ENCODE assay signal across 13 cellular contexts in the genomic region with DNA sequence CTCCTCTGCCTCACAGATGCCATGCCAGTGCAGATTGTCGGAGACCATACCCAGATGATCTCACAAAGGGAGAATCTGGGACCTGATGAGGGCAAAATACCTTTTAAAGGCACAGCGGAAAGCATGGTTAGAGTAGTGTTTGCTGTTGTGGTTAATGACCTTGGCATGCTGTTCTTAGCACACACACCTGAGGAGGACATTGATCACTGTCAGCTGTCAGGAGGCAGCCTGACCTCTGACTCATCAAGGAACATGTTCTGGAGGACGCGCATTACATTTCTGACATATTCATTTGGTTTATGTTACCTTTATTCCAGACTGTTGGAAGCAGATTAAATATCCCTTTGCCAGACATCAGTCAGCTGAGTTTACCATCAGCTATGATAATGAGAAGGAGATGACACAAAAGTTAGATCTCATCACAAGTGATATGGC. TPM values are rescaled to one million over a fixed set of nuclear protein-coding genes. Genes with fewer than 3 reads are reported as not detected.
DNase-seq lines count a peak whose midpoint lies in the region; TF ChIP-seq lines count a peak whose summit lies in the region.
"Had no signal": no experiment of that assay in that cellular context is flagged by ENCODE, and none has a peak within 500 bp of the region (broad histone marks: within the 10 kb centered on the region; RNA-seq: fewer than 3 reads in every experiment).

No MANE protein-coding gene starts in this region.

- H3K36me3 ChIP-seq in mammary epithelial cell (ENCODE audit: insufficient read depth, low read length) (peaks cover 27% of the 10 kb centered on the region), adrenal gland (replicated peaks in 1 of 2) (no peaks in the 10 kb centered on the region)
- H3K36me3 ChIP-seq in effector memory CD4-positive, alpha-beta T cell (ENCODE audit: control insufficient read depth, insufficient read depth, low read length): no peaks in the 10 kb centered on the region

- dilution Hi-C loops in mammary epithelial cell (cut with HindIII; ENCODE audit: low sequenced_read_pairs): loop anchor here (5.0 kb wide), 1 partner anchor 98 kb away; no protein-coding TSS in a partner anchor

- intact Hi-C loops in mammary epithelial cell (cut with micrococcal nuclease): no loop called here
- intact Hi-C loops in adrenal gland (cut with DNase I): no loop called here

- H3K4me3 ChIP-seq in mammary epithelial cell (replicated peaks in 1 of 3; ENCODE audit: insufficient read depth in 1 of 3, low read depth in 2 of 3, low read length in 3 of 3): no peak overlapping the region
- H3K4me3 ChIP-seq in effector memory CD4-positive, alpha-beta T cell (ENCODE audit: insufficient read depth, low read depth, low read length, poor library complexity, severe bottlenecking): no peak overlapping the region
- no peak overlapping the region for H3K4me3 ChIP-seq in adrenal gland
- H3K4me3 ChIP-seq: coronary artery had no signal

- H3K4me2 ChIP-seq in mammary epithelial cell (ENCODE audit: insufficient read depth, low read depth, low read length): no peak overlapping the region

- no peak overlapping the region for H3K27ac Mint-ChIP-seq in activated CD4-positive, alpha-beta T cell treated with anti-CD3 and anti-CD28 coated beads, Interleukin-2, amount 10 ng/mL, durations not matched to agents 7 days and 5 days
- H3K27ac Mint-ChIP-seq: B cell had no signal

- no peaks in the 10 kb centered on the region for H3K79me2 ChIP-seq in mammary epithelial cell (ENCODE audit: insufficient read depth, low read length)

- peaks cover 33% of the 10 kb centered on the region for H3K4me1 Mint-ChIP-seq in activated CD4-positive, alpha-beta T cell treated with anti-CD3 and anti-CD28 coated beads, Interleukin-2, amount 10 ng/mL, durations not matched to agents 7 days and 5 days

- no peak overlapping the region for H2AFZ ChIP-seq in mammary epithelial cell (ENCODE audit: low read depth, low read length)

- peak; percentile 52 for DNase-seq in Daoy (ENCODE audit: low read depth)
- peak; percentile 96 for DNase-seq in NCI-H2029 treated with DMSO at 0.1 percent for 48 hours (lab: John Stamatoyannopoulos, UW)
- DNase-seq in mammary epithelial cell: peak; percentile 83
- peak; percentile 68 for DNase-seq in myocyte (ENCODE audit: low read depth)
- no peak for DNase-seq in T-helper 2 cell
- DNase-seq in effector memory CD4-positive, alpha-beta T cell: no peak
- no peak for DNase-seq in activated CD4-positive, alpha-beta T cell treated with anti-CD3 and anti-CD28 coated beads, Interleukin-2, amount 10 ng/mL, durations not matched to agents 7 days and 5 days
- DNase-seq in adrenal gland: no peak
- DNase-seq: NCI-H524 treated with DMSO at 0.1 percent for 48 hours; SHP77; stimulated activated naive CD4-positive, alpha-beta T cell treated with Interleukin-2 at 50 U/mL for 16 hours had no signal

- H3K27ac ChIP-seq in mammary epithelial cell (ENCODE audit: insufficient read depth, low read depth, low read length) (no peak overlapping the region), adrenal gland (no peak overlapping the region)
- no peak overlapping the region for H3K27ac ChIP-seq in effector memory CD4-positive, alpha-beta T cell (ENCODE audit: insufficient read depth, low read length, poor library complexity, severe bottlenecking)
- H3K27ac ChIP-seq: coronary artery had no signal

- no peaks in the 10 kb centered on the region for H3K9me3 Mint-ChIP-seq in activated CD4-positive, alpha-beta T cell treated with anti-CD3 and anti-CD28 coated beads, Interleukin-2, amount 10 ng/mL, durations not matched to agents 7 days and 5 days

- H3K4me3 Mint-ChIP-seq in activated CD4-positive, alpha-beta T cell treated with anti-CD3 and anti-CD28 coated beads, Interleukin-2, amount 10 ng/mL, durations not matched to agents 7 days and 5 days: no peak overlapping the region
- H3K4me3 Mint-ChIP-seq: B cell had no signal

- no peaks in the 10 kb centered on the region for H4K20me1 ChIP-seq in mammary epithelial cell (ENCODE audit: insufficient read depth, low read length)

- BruUV-seq in mammary epithelial cell (replicated peaks; lab: Mats Ljungman, UMichigan): no TSS peak

- H3K36me3 Mint-ChIP-seq in activated CD4-positive, alpha-beta T cell treated with anti-CD3 and anti-CD28 coated beads, Interleukin-2, amount 10 ng/mL, durations not matched to agents 7 days and 5 days (ENCODE audit: low read depth): peaks cover 2% of the 10 kb centered on the region

- no peak overlapping the region for H3K9ac ChIP-seq in mammary epithelial cell (ENCODE audit: insufficient read depth, low read length)

- CTCF ChIA-PET in mammary epithelial cell (lab: Charles Lee; ENCODE audit: low non-redundant PET): no interaction called here
- CTCF ChIA-PET in activated CD4-positive, alpha-beta T cell treated with anti-CD3 and anti-CD28 coated beads, Interleukin-2, amount 10 ng/mL, durations not matched to agents 7 days and 5 days (lab: Charles Lee): interaction anchor here (0.8 kb wide), 1 partner anchor 8 kb away, joined by 3 read pairs; no protein-coding TSS in a partner anchor

- no peak for TF ChIP-seq POLR2A in adrenal gland (IDR thresholded peaks at IDR 0.05)

- H3K27me3 ChIP-seq in mammary epithelial cell (ENCODE audit: insufficient read depth, low read length): no peaks in the 10 kb centered on the region
- H3K27me3 ChIP-seq in effector memory CD4-positive, alpha-beta T cell (replicated peaks; ENCODE audit: control insufficient read depth, insufficient read depth, low read length, poor library complexity, severe bottlenecking): no peaks in the 10 kb centered on the region
- H3K27me3 ChIP-seq in adrenal gland: no peaks in the 10 kb centered on the region

- WGBS in mammary epithelial cell (ENCODE audit: low coverage, missing lambda C conversion rate): 66% methylated on average over 4 of the region's 4 CpGs
- WGBS in adrenal gland, 4 donors: 87 to 91% (median 89%) methylated on average over 4 of the region's 4 CpGs

- TF ChIP-seq CTCF in mammary epithelial cell (conservative IDR thresholded peaks at IDR 0.05 in 1 of 2, IDR thresholded peaks at IDR 0.05 in 1 of 2; ENCODE audit: extremely low read depth in 1 of 2, insufficient read depth in 1 of 2, low read depth in 1 of 2, low read length in 2 of 2): no peak
- no peak for TF ChIP-seq CTCF in adrenal gland (IDR thresholded peaks at IDR 0.05)

- no peaks in the 10 kb centered on the region for H3K27me3 Mint-ChIP-seq in activated CD4-positive, alpha-beta T cell treated with anti-CD3 and anti-CD28 coated beads, Interleukin-2, amount 10 ng/mL, durations not matched to agents 7 days and 5 days

- POLR2A ChIA-PET in activated CD4-positive, alpha-beta T cell treated with anti-CD3 and anti-CD28 coated beads, Interleukin-2, amount 10 ng/mL, durations not matched to agents 7 days and 5 days (lab: Charles Lee): no interaction called here

- peaks cover 66% of the 10 kb centered on the region for H3K4me1 ChIP-seq in mammary epithelial cell (ENCODE audit: insufficient read depth, low read length)
- peaks cover 10% of the 10 kb centered on the region for H3K4me1 ChIP-seq in effector memory CD4-positive, alpha-beta T cell (ENCODE audit: control insufficient read depth, insufficient read depth, low read length, poor library complexity, severe bottlenecking)
- peaks cover 0 to 12% of the 10 kb centered on the region in 2 donors for H3K4me1 ChIP-seq in adrenal gland (replicated peaks in 1 of 2)

- in situ Hi-C loops in mammary epithelial cell (cut with MboI; ENCODE audit: low sequenced_read_pairs in 2 of 2): no loop called here

- H3K9me3 ChIP-seq in mammary epithelial cell (replicated peaks; ENCODE audit: insufficient read depth, low read length): no peaks in the 10 kb centered on the region
- H3K9me3 ChIP-seq in effector memory CD4-positive, alpha-beta T cell (ENCODE audit: control insufficient read depth, low read length): no peaks in the 10 kb centered on the region
- H3K9me3 ChIP-seq in adrenal gland (replicated peaks in 1 of 3): no peaks in the 10 kb centered on the region

RNA-seq across cellular contexts. Expression of a gene that starts 57.1 kb away (rescaled TPM):
- 20.1 and 22.6 TPM in 2 replicates for total RNA-seq in Daoy (2014; rRNA removed; shearing (Covaris generic))
- total RNA-seq in mammary epithelial cell (10 to 100 TPM; 43.2 to 72.5 TPM), myocyte (63.3 and 68.7 TPM in 2 replicates), adrenal gland (10 to 100 TPM; 13.9 to 22.6 (median 19.6) TPM)
- polyA plus RNA-seq in mammary epithelial cell (21.0 TPM), adrenal gland (10 to 100 TPM; 12.3 to 30.6 (median 23.1) TPM)
- 10.7 TPM for polyA minus RNA-seq in mammary epithelial cell
- 37.3 TPM for polyA plus RNA-seq in myocyte (2012)
- total RNA-seq in activated CD4-positive, alpha-beta T cell treated with anti-CD3 and anti-CD28 coated beads, Interleukin-2, amount 10 ng/mL, durations not matched to agents 7 days and 5 days: 10 to 100 TPM; 24.1 to 25.4 TPM

Comparison
In these comparisons a context has a peak if more than half of its experiments do, and no peak if none do; other contexts are left out.
1. DNase-seq: peak in Daoy (single experiment), NCI-H2029 treated with DMSO at 0.1 percent for 48 hours (single experiment), mammary epithelial cell (single experiment) and myocyte (single experiment); none in T-helper 2 cell (0 of 5), effector memory CD4-positive, alpha-beta T cell (0 of 3), activated CD4-positive, alpha-beta T cell treated with anti-CD3 and anti-CD28 coated beads, Interleukin-2, amount 10 ng/mL, durations not matched to agents 7 days and 5 days (single experiment) and adrenal gland (0 of 7).